In the genomic region with DNA sequence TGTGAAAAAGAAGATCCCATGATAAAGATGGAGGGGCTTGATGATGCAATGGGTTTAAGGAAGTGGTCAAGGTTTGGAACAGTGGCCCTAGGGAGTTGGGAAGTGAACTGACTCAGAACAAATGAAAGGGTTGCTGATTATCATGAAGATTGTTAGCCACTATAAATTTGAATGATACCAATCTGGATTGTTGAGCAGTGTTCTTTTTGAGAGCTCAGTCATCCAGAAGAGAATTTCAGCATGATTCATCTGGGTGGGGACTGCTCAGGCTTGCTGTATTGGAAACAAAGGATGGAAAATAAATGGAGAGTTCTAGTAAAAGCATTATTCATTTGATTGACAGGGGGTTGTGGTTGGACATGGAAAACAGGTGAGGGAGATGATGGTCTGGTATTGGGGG, we compare ENCODE assay signal across 15 cellular contexts.
A peak's percentile ranks its signal among the peaks of the same experiment; 100 is the strongest.
DNase-seq lines count a peak whose midpoint lies in the region; ATAC-seq lines count a peak whose summit lies in the region.
"Had no signal": no experiment of that assay in that cellular context is flagged by ENCODE, and none has a peak within 500 bp of the region (broad histone marks: within the 10 kb centered on the region; RNA-seq: fewer than 3 reads in every experiment).

No MANE protein-coding gene starts in this region.

- no peak for ATAC-seq in HG03521 (IDR thresholded peaks at IDR 0.05; ENCODE audit: unreplicated experiment)
- no peak for ATAC-seq in GM21825 (IDR thresholded peaks at IDR 0.05; ENCODE audit: unreplicated experiment)
- no peak for ATAC-seq in GM21528 (IDR thresholded peaks at IDR 0.05; ENCODE audit: low FRiP score, unreplicated experiment)
- ATAC-seq: naive thymus-derived CD4-positive, alpha-beta T cell; SK-N-SH treated with all-trans-retinoic acid at 6 μM for 48 hours had no signal

- H3K36me3 ChIP-seq in adipocyte (ENCODE audit: control insufficient read depth, insufficient read depth, low read length, severe bottlenecking): no peaks in the 10 kb centered on the region

- peak; percentile 72 for DNase-seq in ACHN
- peak; percentile 52 for DNase-seq in HS-5 (ENCODE audit: low read depth)
- peak; percentile 72 for DNase-seq in adipocyte (ENCODE audit: low read depth)
- DNase-seq in hepatic stellate cell (ENCODE audit: low spot score): peak; percentile 24
- DNase-seq in OCI-M2 (lab: John Stamatoyannopoulos, UW; ENCODE audit: unreplicated experiment): no peak
- DNase-seq: activated naive CD4-positive, alpha-beta T cell treated with anti-CD3 and anti-CD28 coated beads, Interleukin-2, amount 10 ng/mL, durations not matched to agents 7 days and 5 days; Kasumi-1; naive thymus-derived CD4-positive, alpha-beta T cell; NCI-H524; stimulated activated CD4-positive, alpha-beta T cell treated with anti-CD3 and anti-CD28 coated beads, Interleukin-15, amount 100 ng/mL, for 24 hours had no signal

- no peaks in the 10 kb centered on the region for H3K9me3 ChIP-seq in adipocyte (ENCODE audit: control insufficient read depth, low read length)

- no peak overlapping the region for H3K9ac ChIP-seq in adipocyte (ENCODE audit: low read length)
- H3K9ac ChIP-seq: BLaER1 had no signal

- no peaks in the 10 kb centered on the region for H3K4me1 ChIP-seq in adipocyte (ENCODE audit: control insufficient read depth, insufficient read depth, low read length)
- H3K4me1 ChIP-seq: BLaER1 had no signal

- no peaks in the 10 kb centered on the region for H3K27me3 ChIP-seq in adipocyte (replicated peaks; ENCODE audit: control insufficient read depth, insufficient read depth, low read length)
- H3K27me3 ChIP-seq: BLaER1 had no signal

- H3K4me3 ChIP-seq in adipocyte (ENCODE audit: low read length): no peak overlapping the region
- H3K4me3 ChIP-seq: BLaER1 had no signal

- in situ Hi-C loops in ACHN (cut with HindIII; ENCODE audit: low pct_ligation_motif_present, low pct_unique_long_range_greater_than_20kb, low sequenced_read_pairs): no loop called here
